ENCODE assay signal across 8 cellular contexts in genomic region chr2:46335404-46335965, GRCh38. TPM values are rescaled to one million over a fixed set of nuclear protein-coding genes. Genes with fewer than 3 reads are reported as not detected.
DNase-seq lines count a peak whose midpoint lies in the region; ATAC-seq lines count a peak whose summit lies in the region.

No MANE protein-coding gene starts in this region.

- H3K9ac ChIP-seq in HUES64 (ENCODE audit: low read depth, low read length), result peak overlapping the region; percentile 36

- POLR2A ChIA-PET in activated CD4-positive, alpha-beta T cell treated with anti-CD3 and anti-CD28 coated beads, Interleukin-2, amount 10 ng/mL, durations not matched to agents 7 days and 5 days (lab: Charles Lee), result no interaction called here

- peak overlapping the region; percentile 41 for H3K4me3 ChIP-seq in HUES64 (ENCODE audit: low read length)

- H3K36me3 Mint-ChIP-seq in activated CD4-positive, alpha-beta T cell treated with anti-CD3 and anti-CD28 coated beads, Interleukin-2, amount 10 ng/mL, durations not matched to agents 7 days and 5 days (ENCODE audit: low read depth), result no peaks in the 10 kb centered on the region
- H3K36me3 Mint-ChIP-seq in activated T-cell treated with anti-CD3 and anti-CD28 coated beads, Interleukin-2, amount 50 U/mL, for 72 hours (ENCODE audit: insufficient read depth in 2 of 2), result no peaks in the 10 kb centered on the region

- DNase-seq in stromal cell of bone marrow (ENCODE audit: low read depth), result peak; percentile 80
- no peak for DNase-seq in activated CD4-positive, alpha-beta T cell treated with anti-CD3 and anti-CD28 coated beads, Interleukin-2, amount 10 ng/mL, durations not matched to agents 7 days and 5 days
- no peak for DNase-seq in GM19238 (ENCODE audit: insufficient read length, low spot score)
- DNase-seq in activated T-cell treated with anti-CD3 and anti-CD28 coated beads, Interleukin-2, amount 50 U/mL, for 72 hours, result no peak
- DNase-seq in NCI-H345 (lab: John Stamatoyannopoulos, UW), result no peak

- peaks cover 27% of the 10 kb centered on the region for H3K4me1 ChIP-seq in HUES64 (ENCODE audit: insufficient read depth, low read length)

- no peaks in the 10 kb centered on the region for H3K9me3 ChIP-seq in HUES64 (ENCODE audit: insufficient read depth, low read depth, low read length)

- H3K9me3 Mint-ChIP-seq in activated CD4-positive, alpha-beta T cell treated with anti-CD3 and anti-CD28 coated beads, Interleukin-2, amount 10 ng/mL, durations not matched to agents 7 days and 5 days, result no peaks in the 10 kb centered on the region
- no peaks in the 10 kb centered on the region for H3K9me3 Mint-ChIP-seq in activated T-cell treated with anti-CD3 and anti-CD28 coated beads, Interleukin-2, amount 50 U/mL, for 72 hours

- peaks cover 6% of the 10 kb centered on the region for H3K27me3 Mint-ChIP-seq in activated CD4-positive, alpha-beta T cell treated with anti-CD3 and anti-CD28 coated beads, Interleukin-2, amount 10 ng/mL, durations not matched to agents 7 days and 5 days
- H3K27me3 Mint-ChIP-seq in activated T-cell treated with anti-CD3 and anti-CD28 coated beads, Interleukin-2, amount 50 U/mL, for 72 hours (ENCODE audit: low read depth), result peaks cover 13% of the 10 kb centered on the region

- no peak for ATAC-seq in activated T-cell treated with anti-CD3 and anti-CD28 coated beads, Interleukin-2, amount 50 U/mL, for 72 hours (replicated peaks in 1 of 2)

- CTCF ChIA-PET in activated CD4-positive, alpha-beta T cell treated with anti-CD3 and anti-CD28 coated beads, Interleukin-2, amount 10 ng/mL, durations not matched to agents 7 days and 5 days (lab: Charles Lee), result no interaction called here

- WGBS in HUES64, result 23% methylated on average over 12 of the region's 15 CpGs

- no peak overlapping the region for H3K27ac Mint-ChIP-seq in activated CD4-positive, alpha-beta T cell treated with anti-CD3 and anti-CD28 coated beads, Interleukin-2, amount 10 ng/mL, durations not matched to agents 7 days and 5 days
- no peak overlapping the region for H3K27ac Mint-ChIP-seq in activated T-cell treated with anti-CD3 and anti-CD28 coated beads, Interleukin-2, amount 50 U/mL, for 72 hours

- H3K27me3 ChIP-seq in HUES64 (ENCODE audit: insufficient read depth, low read length) (peaks cover 3% of the 10 kb centered on the region), layer of hippocampus (ENCODE audit: control insufficient read depth, insufficient read depth, low read length) (no peaks in the 10 kb centered on the region)

- no peak overlapping the region for H3K4me3 Mint-ChIP-seq in activated CD4-positive, alpha-beta T cell treated with anti-CD3 and anti-CD28 coated beads, Interleukin-2, amount 10 ng/mL, durations not matched to agents 7 days and 5 days
- H3K4me3 Mint-ChIP-seq in activated T-cell treated with anti-CD3 and anti-CD28 coated beads, Interleukin-2, amount 50 U/mL, for 72 hours, result no peak overlapping the region

- H3K36me3 ChIP-seq in HUES64 (ENCODE audit: insufficient read depth, low read length), result no peaks in the 10 kb centered on the region

- H3K27ac ChIP-seq in HUES64 (ENCODE audit: low read depth, low read length) (no peak overlapping the region), cingulate gyrus (ENCODE audit: low read depth, low read length) (peak overlapping the region; percentile 79), layer of hippocampus (ENCODE audit: low read depth, low read length) (peak overlapping the region; percentile 78)

- H3K4me1 Mint-ChIP-seq in activated CD4-positive, alpha-beta T cell treated with anti-CD3 and anti-CD28 coated beads, Interleukin-2, amount 10 ng/mL, durations not matched to agents 7 days and 5 days, result peaks cover 12% of the 10 kb centered on the region
- peaks cover 34% of the 10 kb centered on the region for H3K4me1 Mint-ChIP-seq in activated T-cell treated with anti-CD3 and anti-CD28 coated beads, Interleukin-2, amount 50 U/mL, for 72 hours (ENCODE audit: low read depth)

RNA-seq across cellular contexts. Expression of gene EPAS1, which starts 38.3 kb away (rescaled TPM):
- 2.6 TPM for polyA plus RNA-seq in HUES64 (2013, experiment 1 of 2)
- 3.8 TPM for polyA plus RNA-seq in HUES64 (2013, experiment 2 of 2)
- total RNA-seq in activated CD4-positive, alpha-beta T cell treated with anti-CD3 and anti-CD28 coated beads, Interleukin-2, amount 10 ng/mL, durations not matched to agents 7 days and 5 days, result 1 to 10 TPM; 6.9 to 7.9 TPM
- total RNA-seq in activated T-cell treated with anti-CD3 and anti-CD28 coated beads, Interleukin-2, amount 50 U/mL, for 72 hours, result 100 to 1,000 TPM in 1 of 2 donors, 10 to 100 TPM in 1; 50.8 to 219 TPM

Comparison
In these comparisons a context has a peak if more than half of its experiments do, and no peak if none do; other contexts are left out.
1. RNA of gene EPAS1, which starts 38.3 kb away (total RNA-seq): 50.8 to 219 TPM in activated T-cell treated with anti-CD3 and anti-CD28 coated beads, Interleukin-2, amount 50 U/mL, for 72 hours; 6.9 to 7.9 TPM in activated CD4-positive, alpha-beta T cell treated with anti-CD3 and anti-CD28 coated beads, Interleukin-2, amount 10 ng/mL, durations not matched to agents 7 days and 5 days; every median in the first group is over 4 times any median in the second.